9 cellular contexts compared by ENCODE assay signal in genomic region chr4:86895692-86896488, GRCh38. TPM values are rescaled to one million over a fixed set of nuclear protein-coding genes. Genes with fewer than 3 reads are reported as not detected.
DNase-seq lines count a peak whose midpoint lies in the region; ATAC-seq and TF ChIP-seq lines count a peak whose summit lies in the region.
"Had no signal": no experiment of that assay in that cellular context is flagged by ENCODE, and none has a peak within 500 bp of the region (broad histone marks: within the 10 kb centered on the region; RNA-seq: fewer than 3 reads in every experiment).

No MANE protein-coding gene starts in this region.

- DNase-seq in AG09309 (ENCODE audit: low read depth) = peak; percentile 46
- DNase-seq in GM13976 (ENCODE audit: low spot score) = peak; percentile 69
- DNase-seq in NCI-H2107 (lab: John Stamatoyannopoulos, UW) = peak; percentile 21
- DNase-seq in glomerular visceral epithelial cell (ENCODE audit: extremely low spot score) = peak; percentile 70
- DNase-seq in pulmonary artery endothelial cell (ENCODE audit: low read depth, low spot score) = peak; percentile 24
- DNase-seq in 8988T = no peak

- no peak overlapping the region for H3K4me3 ChIP-seq in AG09309 (ENCODE audit: control insufficient read depth, low read depth, low read length)
- no peak overlapping the region for H3K4me3 ChIP-seq in WI38 (ENCODE audit: low read depth, low read length)

- in situ Hi-C loops in GM13976 (cut with MboI; ENCODE audit: low sequenced_read_pairs, unreplicated experiment) = loop anchor here (5.0 kb wide), 1 partner anchor 404 kb away; no protein-coding TSS in a partner anchor

- ATAC-seq in HG02973 (IDR thresholded peaks at IDR 0.05; ENCODE audit: unreplicated experiment) = peak; percentile 47

- TF ChIP-seq CTCF in AG09309 (IDR thresholded peaks at IDR 0.05; ENCODE audit: control insufficient read depth, insufficient read depth, low read depth, low read length, missing control alignments) = peak; percentile 52
- peak; percentile 65 for TF ChIP-seq CTCF in GM13976 (IDR thresholded peaks at IDR 0.05; ENCODE audit: borderline replicate concordance, control extremely low read depth, extremely low read depth, insufficient read depth, missing control alignments)
- TF ChIP-seq CTCF in WI38 (IDR thresholded peaks at IDR 0.05; ENCODE audit: low read depth, low read length) = peak; percentile 38; the same call in 1 of the 2 replicates

RNA-seq across cellular contexts. Expression of gene C4orf36, which starts 3.7 kb away (rescaled TPM):
- 0.40 and 0.88 TPM in 2 replicates for total RNA-seq in pulmonary artery endothelial cell
- total RNA-seq: glomerular endothelial cell had no signal

RNA-seq across cellular contexts. Expression of gene AFF1, which starts 38.9 kb away (rescaled TPM):
- 18.8 and 34.0 TPM in 2 replicates for total RNA-seq in pulmonary artery endothelial cell

RNA-seq across cellular contexts. Expression of gene SLC10A6, which starts 46.7 kb away (rescaled TPM):
- 0.07 and 0.13 TPM in 2 replicates for total RNA-seq in pulmonary artery endothelial cell
- total RNA-seq: glomerular endothelial cell had no signal
